In the genomic region with DNA sequence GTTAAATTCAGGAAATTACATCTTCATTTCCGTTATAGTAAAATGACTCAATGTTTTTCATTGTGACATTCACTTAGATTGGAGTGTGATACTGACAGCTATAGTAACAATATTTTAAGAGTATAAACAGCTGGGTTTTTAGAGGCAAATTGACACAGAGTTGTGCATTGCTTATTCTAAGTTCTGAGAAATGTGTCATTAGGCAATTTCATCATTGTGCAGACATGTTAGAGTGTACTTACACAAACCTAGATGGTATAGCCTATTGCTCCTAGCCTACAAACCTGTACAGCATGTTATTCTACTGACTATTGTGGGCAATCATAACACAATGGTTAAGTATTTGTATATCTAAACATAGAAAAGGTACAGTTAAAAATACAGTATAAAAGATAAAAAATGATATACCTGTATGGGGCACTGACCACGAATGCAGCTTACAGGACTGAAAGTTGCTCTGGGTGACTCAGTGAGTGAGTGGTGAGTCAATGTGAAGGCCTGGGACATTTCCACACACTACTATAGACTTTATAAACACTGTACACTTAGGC, we compare ENCODE assay signal across 1 cellular context.
TF ChIP-seq lines count a peak whose summit lies in the region.

No MANE protein-coding gene starts in this region.

TF ChIP-seq in IMR-90, 13 proteins besides CTCF, POLR2A, EP300 and RAD21 (continued from another document):
- TF ChIP-seq, protein P1, sequence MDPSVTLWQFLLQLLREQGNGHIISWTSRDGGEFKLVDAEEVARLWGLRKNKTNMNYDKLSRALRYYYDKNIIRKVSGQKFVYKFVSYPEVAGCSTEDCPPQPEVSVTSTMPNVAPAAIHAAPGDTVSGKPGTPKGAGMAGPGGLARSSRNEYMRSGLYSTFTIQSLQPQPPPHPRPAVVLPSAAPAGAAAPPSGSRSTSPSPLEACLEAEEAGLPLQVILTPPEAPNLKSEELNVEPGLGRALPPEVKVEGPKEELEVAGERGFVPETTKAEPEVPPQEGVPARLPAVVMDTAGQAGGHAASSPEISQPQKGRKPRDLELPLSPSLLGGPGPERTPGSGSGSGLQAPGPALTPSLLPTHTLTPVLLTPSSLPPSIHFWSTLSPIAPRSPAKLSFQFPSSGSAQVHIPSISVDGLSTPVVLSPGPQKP (IDR thresholded peaks at IDR 0.05; ENCODE audit: borderline replicate concordance, low read depth, low read length) = no peak
- no peak for TF ChIP-seq NFE2L2 (IDR thresholded peaks at IDR 0.05; ENCODE audit: low read depth, low read length)
TF ChIP-seq in IMR-90: peak in this region for 0.
